ENCODE assay signal across 9 cellular contexts in genomic region chr18:8703781-8704301, GRCh38.
DNase-seq lines count a peak whose midpoint lies in the region; TF ChIP-seq lines count a peak whose summit lies in the region.
"Had no signal": no experiment of that assay in that cellular context is flagged by ENCODE, and none has a peak within 500 bp of the region (broad histone marks: within the 10 kb centered on the region; RNA-seq: fewer than 3 reads in every experiment).

No MANE protein-coding gene starts in this region.

- H3K27ac Mint-ChIP-seq in nephron, result peak overlapping the region in 1 of 3 experiments; percentile 52

- peaks cover 19% of the 10 kb centered on the region; the same call in 1 of the 2 replicates for H3K79me2 ChIP-seq in Loucy (ENCODE audit: insufficient read depth, low read length)

- no peak overlapping the region for H2AFZ ChIP-seq in Loucy (ENCODE audit: low read length)

- TF ChIP-seq CTCF in Loucy (conservative IDR thresholded peaks at IDR 0.05; ENCODE audit: low read length) (no peak), coronary artery (IDR thresholded peaks at IDR 0.05) (no peak), nephron (IDR thresholded peaks at IDR 0.05; ENCODE audit: unreplicated experiment in 3 of 3) (no peak)

- peaks cover 41 to 63% (median 53%) of the 10 kb centered on the region in 10 experiments for H3K4me1 ChIP-seq in BLaER1 treated with 17β-estradiol and CSF1 and Interleukin-3, amounts not matched to agents 10 nM and 100 nM
- H3K4me1 ChIP-seq in Loucy (ENCODE audit: insufficient read depth, low read length, poor library complexity, severe bottlenecking), result peaks cover 21% of the 10 kb centered on the region

- no peak for DNase-seq in coronary artery (ENCODE audit: low spot score)
- no peak for DNase-seq in NCI-H2107 treated with DMSO at 0.1 percent for 48 hours (lab: John Stamatoyannopoulos, UW; ENCODE audit: unreplicated experiment)
- no peak for DNase-seq in stimulated activated naive CD4-positive, alpha-beta T cell (lab: John Stamatoyannopoulos, UW)
- no peak for DNase-seq in DMS79 treated with DMSO at 0.1 percent for 48 hours (lab: John Stamatoyannopoulos, UW)
- DNase-seq in iPS-NIHi7 (ENCODE audit: extremely low spot score), result no peak
- DNase-seq: effector CD8-positive, alpha-beta T cell had no signal

- peaks cover 20 to 45% (median 23%) of the 10 kb centered on the region in 11 experiments for H3K27me3 ChIP-seq in BLaER1 treated with 17β-estradiol and CSF1 and Interleukin-3, amounts not matched to agents 10 nM and 100 nM
- H3K27me3 ChIP-seq in Loucy (ENCODE audit: insufficient read depth, low read length, poor library complexity, severe bottlenecking), result no peaks in the 10 kb centered on the region

- H3K9me3 Mint-ChIP-seq in nephron, result no peaks in the 10 kb centered on the region

- H3K27me3 Mint-ChIP-seq in nephron (ENCODE audit: low read depth), result peaks cover 51% of the 10 kb centered on the region

- H3K36me3 Mint-ChIP-seq in nephron (ENCODE audit: low read depth), result no peaks in the 10 kb centered on the region

- no peaks in the 10 kb centered on the region; the same call in 1 of the 2 replicates for H3F3A ChIP-seq in Loucy (ENCODE audit: low read depth)

- H3K4me3 Mint-ChIP-seq in nephron, result peak overlapping the region; percentile 91 to 93 (median 91)

- peaks cover 28% of the 10 kb centered on the region for H3K4me1 Mint-ChIP-seq in nephron

- H4K20me1 ChIP-seq in BLaER1 treated with 17β-estradiol and CSF1 and Interleukin-3, amounts not matched to agents 10 nM and 100 nM, result peaks cover 0 to 48% (median 10%) of the 10 kb centered on the region in 11 experiments; a peak in 12 of 22 replicates
- H4K20me1 ChIP-seq in Loucy (ENCODE audit: insufficient read depth, low read length, poor library complexity, severe bottlenecking), result peaks cover 10% of the 10 kb centered on the region

- peak overlapping the region; percentile 85 to 100 (median 96) for H3K4me2 ChIP-seq in BLaER1 treated with 17β-estradiol and CSF1 and Interleukin-3, amounts not matched to agents 10 nM and 100 nM
- H3K4me2 ChIP-seq in Loucy (ENCODE audit: low read depth, low read length, poor library complexity, severe bottlenecking), result peak overlapping the region; percentile 96

- H3K9me3 ChIP-seq in BLaER1 treated with 17β-estradiol and CSF1 and Interleukin-3, amounts not matched to agents 10 nM and 100 nM (replicated peaks in 1 of 11), result no peaks in the 10 kb centered on the region
- H3K9me3 ChIP-seq in Loucy (ENCODE audit: insufficient read depth, low read depth, low read length), result no peaks in the 10 kb centered on the region

- H3K36me3 ChIP-seq in BLaER1 treated with 17β-estradiol and CSF1 and Interleukin-3, amounts not matched to agents 10 nM and 100 nM, result peaks cover 0 to 6% (median 0%) of the 10 kb centered on the region in 11 experiments; a peak in 2 of 22 replicates
- H3K36me3 ChIP-seq in Loucy (ENCODE audit: insufficient read depth, low read length), result no peaks in the 10 kb centered on the region

- H3K9me2 ChIP-seq in Loucy (replicated peaks; ENCODE audit: low read depth, low read length), result no peaks in the 10 kb centered on the region

- peak overlapping the region in 10 of 11 experiments; percentile 57 to 91 (median 78); a peak in 18 of 22 replicates for H3K9ac ChIP-seq in BLaER1 treated with 17β-estradiol and CSF1 and Interleukin-3, amounts not matched to agents 10 nM and 100 nM
- peak overlapping the region; percentile 80 for H3K9ac ChIP-seq in Loucy (ENCODE audit: low read depth, low read length, poor library complexity, severe bottlenecking)

- peak overlapping the region in 3 of 11 experiments; percentile 30 to 61 (median 56); a peak in 3 of 22 replicates for H3K27ac ChIP-seq in BLaER1 treated with 17β-estradiol and CSF1 and Interleukin-3, amounts not matched to agents 10 nM and 100 nM
- peak overlapping the region; percentile 92 to 94 for H3K27ac ChIP-seq in coronary artery

- peak overlapping the region; percentile 72 to 95 (median 82) for H3K4me3 ChIP-seq in BLaER1 treated with 17β-estradiol and CSF1 and Interleukin-3, amounts not matched to agents 10 nM and 100 nM
- peak overlapping the region; percentile 86 for H3K4me3 ChIP-seq in Loucy (ENCODE audit: low read length, poor library complexity, severe bottlenecking)
- H3K4me3 ChIP-seq in coronary artery, result peak overlapping the region; percentile 87
